ENCODE assay signal across 20 cellular contexts in genomic region chr1:202880961-202881460, GRCh38. TPM values are rescaled to one million over a fixed set of nuclear protein-coding genes. Genes with fewer than 3 reads are reported as not detected.
DNase-seq lines count a peak whose midpoint lies in the region; ATAC-seq and TF ChIP-seq lines count a peak whose summit lies in the region.
"Had no signal": no experiment of that assay in that cellular context is flagged by ENCODE, and none has a peak within 500 bp of the region (broad histone marks: within the 10 kb centered on the region; RNA-seq: fewer than 3 reads in every experiment).

No MANE protein-coding gene starts in this region.

- H3K4me3 Mint-ChIP-seq in activated T-helper 17 cell treated with anti-CD3 and anti-CD28 coated beads, Interleukin-2, amount 50 U/mL, for 72 hours = no peak overlapping the region
- H3K4me3 Mint-ChIP-seq: CD4-positive, alpha-beta memory T cell had no signal

- no peak for ATAC-seq in activated T-helper 17 cell treated with anti-CD3 and anti-CD28 coated beads, Interleukin-2, amount 50 U/mL, for 72 hours (replicated peaks)
- no peak for ATAC-seq in Right ventricle myocardium inferior
- ATAC-seq: A549 had no signal

- no peaks in the 10 kb centered on the region for H3K4me1 Mint-ChIP-seq in activated T-helper 17 cell treated with anti-CD3 and anti-CD28 coated beads, Interleukin-2, amount 50 U/mL, for 72 hours

- peak; percentile 8 for DNase-seq in occipital lobe (lab: John Stamatoyannopoulos, UW)
- DNase-seq in osteoblast (ENCODE audit: insufficient read length, low spot score, missing footprints) = no peak
- DNase-seq in Right ventricle myocardium inferior (ENCODE audit: missing footprints) = no peak
- DNase-seq in SHP77 treated with DMSO at 0.1 percent for 48 hours (lab: John Stamatoyannopoulos, UW) = no peak
- DNase-seq: 8988T; ACHN; AML-193; BE2C; C1 segment of cervical spinal cord; Calu3; CD4-positive, alpha-beta memory T cell; COR-L47; DMS153; DND-41; GM23248; H7; HCEC 1CT had no signal

- no peaks in the 10 kb centered on the region for H3K9me3 ChIP-seq in BLaER1
- no peaks in the 10 kb centered on the region for H3K9me3 ChIP-seq in osteoblast (ENCODE audit: low read depth, low read length)
- H3K9me3 ChIP-seq: A549, BE2C had no signal

- peaks cover 33% of the 10 kb centered on the region for H4K20me1 ChIP-seq in BLaER1
- peaks cover 6% of the 10 kb centered on the region for H4K20me1 ChIP-seq in osteoblast (ENCODE audit: insufficient read depth, low read length)

- intact Hi-C loops in Right ventricle myocardium inferior (cut with DNase I) = no loop called here

- peak overlapping the region; percentile 28; the same call in 1 of the 2 replicates for H3K4me2 ChIP-seq in BLaER1
- H3K4me2 ChIP-seq in osteoblast (ENCODE audit: insufficient read depth, low read length) = no peak overlapping the region
- H3K4me2 ChIP-seq: A549 had no signal

- peaks cover 32% of the 10 kb centered on the region for H3K79me2 ChIP-seq in osteoblast (ENCODE audit: insufficient read depth, low read length)

- no peak overlapping the region for H3K9ac ChIP-seq in BLaER1
- H3K9ac ChIP-seq: GM23248 had no signal

- H3K36me3 Mint-ChIP-seq in activated T-helper 17 cell treated with anti-CD3 and anti-CD28 coated beads, Interleukin-2, amount 50 U/mL, for 72 hours (ENCODE audit: low read depth) = peaks cover 53% of the 10 kb centered on the region

- H2AFZ ChIP-seq in osteoblast (ENCODE audit: low read length) = no peak overlapping the region
- H2AFZ ChIP-seq: GM23248 had no signal

- no peak overlapping the region for H3K27ac ChIP-seq in BLaER1
- no peak overlapping the region for H3K27ac ChIP-seq in osteoblast (ENCODE audit: low read depth, low read length)
- H3K27ac ChIP-seq: A549, GM23248 had no signal

- no peaks in the 10 kb centered on the region for H3K27me3 Mint-ChIP-seq in activated T-helper 17 cell treated with anti-CD3 and anti-CD28 coated beads, Interleukin-2, amount 50 U/mL, for 72 hours
- H3K27me3 Mint-ChIP-seq: CD4-positive, alpha-beta memory T cell had no signal

- no peak overlapping the region for H3K4me3 ChIP-seq in BLaER1
- no peak overlapping the region for H3K4me3 ChIP-seq in osteoblast (ENCODE audit: insufficient read depth, low read length)
- H3K4me3 ChIP-seq: A549, GM23248 had no signal

- peaks cover 57% of the 10 kb centered on the region for H3K36me3 ChIP-seq in BLaER1
- peaks cover 27% of the 10 kb centered on the region for H3K36me3 ChIP-seq in osteoblast (ENCODE audit: insufficient read depth, low read length)

- H3K27me3 ChIP-seq in BLaER1 (no peaks in the 10 kb centered on the region), osteoblast (ENCODE audit: insufficient read depth, low read length) (no peaks in the 10 kb centered on the region)
- H3K27me3 ChIP-seq: BE2C had no signal

- no peak for TF ChIP-seq CTCF in osteoblast (IDR thresholded peaks at IDR 0.05; ENCODE audit: extremely low read depth, low read depth, low read length)

- peaks cover 27% of the 10 kb centered on the region for H3K4me1 ChIP-seq in BLaER1
- no peaks in the 10 kb centered on the region for H3K4me1 ChIP-seq in osteoblast (ENCODE audit: insufficient read depth, low read length)
- H3K4me1 ChIP-seq: A549, BE2C had no signal

- no peaks in the 10 kb centered on the region for H3K9me3 Mint-ChIP-seq in activated T-helper 17 cell treated with anti-CD3 and anti-CD28 coated beads, Interleukin-2, amount 50 U/mL, for 72 hours
- H3K9me3 Mint-ChIP-seq: CD4-positive, alpha-beta memory T cell had no signal

- H3K27ac Mint-ChIP-seq in activated T-helper 17 cell treated with anti-CD3 and anti-CD28 coated beads, Interleukin-2, amount 50 U/mL, for 72 hours = peak overlapping the region; percentile 0

RNA-seq across cellular contexts. Expression of gene RABIF, which starts 7.9 kb away (rescaled TPM):
- total RNA-seq in activated T-helper 17 cell treated with anti-CD3 and anti-CD28 coated beads, Interleukin-2, amount 50 U/mL, for 72 hours = 10 to 100 TPM in 1 of 2 donors, 1 to 10 TPM in 1; 9.2 to 15.6 TPM
- 15.3 TPM for total RNA-seq in occipital lobe
- 7.2 and 8.0 TPM in 2 replicates for total RNA-seq in osteoblast
- total RNA-seq in Right ventricle myocardium inferior = 6.1 TPM

RNA-seq across cellular contexts. Expression of gene KLHL12, which starts 46.0 kb away (rescaled TPM):
- 10 to 100 TPM; 31.6 to 34.1 TPM for total RNA-seq in activated T-helper 17 cell treated with anti-CD3 and anti-CD28 coated beads, Interleukin-2, amount 50 U/mL, for 72 hours
- total RNA-seq in occipital lobe (37.0 TPM), osteoblast (23.2 and 28.0 TPM in 2 replicates), Right ventricle myocardium inferior (19.3 TPM)
